Comparison of ENCODE assay signal across 14 cellular contexts in genomic region chr21:42112857-42113256, GRCh38. TPM values are rescaled to one million over a fixed set of nuclear protein-coding genes. Genes with fewer than 3 reads are reported as not detected.
DNase-seq lines count a peak whose midpoint lies in the region; ATAC-seq and TF ChIP-seq lines count a peak whose summit lies in the region.
"Had no signal": no experiment of that assay in that cellular context is flagged by ENCODE, and none has a peak within 500 bp of the region (broad histone marks: within the 10 kb centered on the region; RNA-seq: fewer than 3 reads in every experiment).

No MANE protein-coding gene starts in this region.

- peak; percentile 48 for DNase-seq in M059J (ENCODE audit: low read depth)
- peak; percentile 38 for DNase-seq in fibroblast of gingiva (ENCODE audit: low read depth)
- peak; percentile 63 for DNase-seq in retina
- no peak for DNase-seq in stimulated activated CD4-positive, alpha-beta T cell treated with anti-CD3 and anti-CD28 coated beads, Interleukin-4, amount 100 ng/mL, for 24 hours
- DNase-seq in central memory CD4-positive, alpha-beta T cell, result no peak
- DNase-seq in activated effector memory CD4-positive, alpha-beta T cell treated with anti-CD3 and anti-CD28 coated beads, Interleukin-2, amount 50 U/mL, for 16 hours, result no peak
- DNase-seq: activated CD8-positive, alpha-beta memory T cell treated with anti-CD3 and anti-CD28 coated beads for 24 hours; CD4-positive, alpha-beta T cell; cerebellar nuclear complex; left ventricle myocardium inferior; right cardiac atrium; transverse colon had no signal

- peak; percentile 69 for ATAC-seq in SK-N-SH treated with all-trans-retinoic acid at 6 μM for 48 hours
- ATAC-seq: right cardiac atrium had no signal

TF ChIP-seq in SK-N-SH treated with all-trans-retinoic acid at 6 μM for 48 hours, 23 proteins besides CTCF, POLR2A, EP300 and RAD21:
- no peak for TF ChIP-seq ZFP30 (CRISPR knock-in tag; IDR thresholded peaks at IDR 0.05)

RNA-seq across cellular contexts. Expression of gene UMODL1, which starts 41.7 kb away (rescaled TPM):
- total RNA-seq in M059J (2014; rRNA removed; shearing (Covaris generic)), result not detected in 2 replicates
- total RNA-seq: right cardiac atrium, SJSA1 had no signal

Comparison
In these comparisons a context has a peak if more than half of its experiments do, and no peak if none do; other contexts are left out.
1. DNase-seq: peak in M059J (single experiment), fibroblast of gingiva (single experiment) and retina (single experiment); none in stimulated activated CD4-positive, alpha-beta T cell treated with anti-CD3 and anti-CD28 coated beads, Interleukin-4, amount 100 ng/mL, for 24 hours (single experiment), central memory CD4-positive, alpha-beta T cell (single experiment) and activated effector memory CD4-positive, alpha-beta T cell treated with anti-CD3 and anti-CD28 coated beads, Interleukin-2, amount 50 U/mL, for 16 hours (single experiment).